ENCODE assay signal across 18 cellular contexts in genomic region chr21:45988366-45989347, GRCh38. TPM values are rescaled to one million over a fixed set of nuclear protein-coding genes. Genes with fewer than 3 reads are reported as not detected.
DNase-seq lines count a peak whose midpoint lies in the region; ATAC-seq and TF ChIP-seq lines count a peak whose summit lies in the region.
"Had no signal": no experiment of that assay in that cellular context is flagged by ENCODE, and none has a peak within 500 bp of the region (broad histone marks: within the 10 kb centered on the region; RNA-seq: fewer than 3 reads in every experiment).

No MANE protein-coding gene starts in this region.

- H3K4me1 ChIP-seq in esophagus muscularis mucosa (peaks cover 17 to 96% (median 93%) of the 10 kb centered on the region in 4 donors), smooth muscle cell (ENCODE audit: low read depth) (peaks cover 5% of the 10 kb centered on the region)
- H3K4me1 ChIP-seq: body of pancreas, neural progenitor cell had no signal

- no peaks in the 10 kb centered on the region for H3K27me3 Mint-ChIP-seq in activated CD4-positive, alpha-beta T cell treated with anti-CD3 and anti-CD28 coated beads for 36 hours
- H3K27me3 Mint-ChIP-seq: T-cell had no signal

- H3K27ac Mint-ChIP-seq in activated CD4-positive, alpha-beta T cell treated with anti-CD3 and anti-CD28 coated beads for 36 hours: no peak overlapping the region
- H3K27ac Mint-ChIP-seq: HFFc6, neural progenitor cell, T-cell had no signal

- intact Hi-C loops in activated CD4-positive, alpha-beta T cell treated with anti-CD3 and anti-CD28 coated beads for 36 hours (cut with DNase I, micrococcal nuclease): no loop called here
- intact Hi-C loops in esophagus muscularis mucosa (cut with DNase I): no loop called here

- H3K4me3 ChIP-seq in AG10803 (ENCODE audit: low read length): peak overlapping the region; percentile 42
- H3K4me3 ChIP-seq in esophagus muscularis mucosa: no peak overlapping the region
- H3K4me3 ChIP-seq in smooth muscle cell: no peak overlapping the region
- H3K4me3 ChIP-seq: body of pancreas, neural progenitor cell had no signal

- H3K36me3 ChIP-seq in esophagus muscularis mucosa (peaks cover 60 to 95% (median 93%) of the 10 kb centered on the region in 4 donors), smooth muscle cell (ENCODE audit: low read depth) (no peaks in the 10 kb centered on the region)
- H3K36me3 ChIP-seq: neural progenitor cell had no signal

- H3K9ac ChIP-seq in smooth muscle cell (ENCODE audit: low read depth): no peak overlapping the region
- H3K9ac ChIP-seq: neural progenitor cell had no signal

- WGBS in esophagus muscularis mucosa: 84% methylated on average over 25 of the region's 36 CpGs
- 90% methylated on average over 22 of the region's 36 CpGs for WGBS in smooth muscle cell (ENCODE audit: low lambda C conversion rate)

- H2AFZ ChIP-seq in smooth muscle cell (ENCODE audit: low read depth): no peak overlapping the region
- H2AFZ ChIP-seq: neural progenitor cell had no signal

- peaks cover 90% of the 10 kb centered on the region for H4K20me1 ChIP-seq in smooth muscle cell (ENCODE audit: low read depth)

- peak; percentile 3 for DNase-seq in activated CD4-positive, alpha-beta T cell treated with anti-CD3 and anti-CD28 coated beads for 36 hours
- no peak for DNase-seq in activated CD4-positive, alpha-beta T cell treated with anti-CD3 and anti-CD28 coated beads for 4 hours
- DNase-seq in AG10803 (ENCODE audit: low read depth): no peak
- DNase-seq in esophagus muscularis mucosa (ENCODE audit: extremely low spot score): no peak
- DNase-seq in smooth muscle cell (lab: John Stamatoyannopoulos, UW; ENCODE audit: unreplicated experiment): no peak
- no peak for DNase-seq in NCI-H2227 (lab: John Stamatoyannopoulos, UW; ENCODE audit: unreplicated experiment)
- DNase-seq: activated gamma-delta T cell, C1 segment of cervical spinal cord, cortex of kidney, HFFc6, NCI-H187, NCI-H510A had no signal

- no peak for TF ChIP-seq EP300 in esophagus muscularis mucosa (IDR thresholded peaks at IDR 0.05)

- no peak for ATAC-seq in activated CD4-positive, alpha-beta T cell treated with anti-CD3 and anti-CD28 coated beads for 36 hours
- ATAC-seq in HG02852 (IDR thresholded peaks at IDR 0.05; ENCODE audit: unreplicated experiment) (no peak), HG03442 (IDR thresholded peaks at IDR 0.05; ENCODE audit: unreplicated experiment) (no peak)
- ATAC-seq: body of pancreas, T-cell had no signal

- H3K27ac ChIP-seq in esophagus muscularis mucosa (replicated peaks in 1 of 4) (peak overlapping the region; percentile 79 to 85 (median 81)), smooth muscle cell (ENCODE audit: low read depth) (peak overlapping the region; percentile 28)
- H3K27ac ChIP-seq: 22Rv1, body of pancreas, neural progenitor cell had no signal

- TF ChIP-seq CTCF in AG10803 (conservative IDR thresholded peaks at IDR 0.05; ENCODE audit: low read length) (no peak), esophagus muscularis mucosa (IDR thresholded peaks at IDR 0.05) (no peak), smooth muscle cell (IDR thresholded peaks at IDR 0.05; ENCODE audit: borderline replicate concordance, insufficient read depth, poor library complexity, severe bottlenecking) (no peak)

- H3K79me2 ChIP-seq in smooth muscle cell (ENCODE audit: low read depth): peaks cover 92% of the 10 kb centered on the region

- no peaks in the 10 kb centered on the region for H3K9me3 ChIP-seq in esophagus muscularis mucosa
- H3K9me3 ChIP-seq in smooth muscle cell (replicated peaks; ENCODE audit: low read depth): no peaks in the 10 kb centered on the region
- H3K9me3 ChIP-seq: body of pancreas had no signal

- H3K27me3 ChIP-seq in esophagus muscularis mucosa (no peaks in the 10 kb centered on the region), smooth muscle cell (ENCODE audit: low read depth) (no peaks in the 10 kb centered on the region)
- H3K27me3 ChIP-seq: body of pancreas, neural progenitor cell had no signal

- H3K4me3 Mint-ChIP-seq in activated CD4-positive, alpha-beta T cell treated with anti-CD3 and anti-CD28 coated beads for 36 hours: no peak overlapping the region
- H3K4me3 Mint-ChIP-seq: HFFc6, neural progenitor cell, T-cell had no signal

- H3K9me3 Mint-ChIP-seq in activated CD4-positive, alpha-beta T cell treated with anti-CD3 and anti-CD28 coated beads for 36 hours (ENCODE audit: low read depth): no peaks in the 10 kb centered on the region
- H3K9me3 Mint-ChIP-seq: HFFc6, neural progenitor cell, T-cell had no signal

- TF ChIP-seq POLR2A in esophagus muscularis mucosa (IDR thresholded peaks at IDR 0.05; ENCODE audit: low read depth): no peak

- peaks cover 38% of the 10 kb centered on the region for H3F3A ChIP-seq in smooth muscle cell (ENCODE audit: low read depth)

- peaks cover 1% of the 10 kb centered on the region for H3K36me3 Mint-ChIP-seq in activated CD4-positive, alpha-beta T cell treated with anti-CD3 and anti-CD28 coated beads for 36 hours (ENCODE audit: low read depth)
- H3K36me3 Mint-ChIP-seq: T-cell had no signal

- POLR2A ChIA-PET in activated CD4-positive, alpha-beta T cell treated with anti-CD3 and anti-CD28 coated beads for 36 hours (lab: Charles Lee): no interaction called here

- H3K4me1 Mint-ChIP-seq in activated CD4-positive, alpha-beta T cell treated with anti-CD3 and anti-CD28 coated beads for 36 hours: no peaks in the 10 kb centered on the region
- H3K4me1 Mint-ChIP-seq: neural progenitor cell had no signal

- no peak overlapping the region for H3K4me2 ChIP-seq in smooth muscle cell
- H3K4me2 ChIP-seq: neural progenitor cell had no signal

- CTCF ChIA-PET in activated CD4-positive, alpha-beta T cell treated with anti-CD3 and anti-CD28 coated beads for 36 hours (lab: Charles Lee): no interaction called here

RNA-seq across cellular contexts. Expression of gene COL6A1, which starts 7.1 kb away (rescaled TPM):
- under 1 TPM; 0.57 to 0.69 TPM for total RNA-seq in activated CD4-positive, alpha-beta T cell treated with anti-CD3 and anti-CD28 coated beads for 36 hours
- total RNA-seq in esophagus muscularis mucosa (1,000 to 10,000 TPM in 2 of 4 donors, 100 to 1,000 TPM in 2; 646 to 1,432 (median 1,078) TPM), smooth muscle cell (1,267 and 1,292 TPM in 2 replicates)
- 2,075 and 2,827 TPM in 2 replicates for polyA plus RNA-seq in smooth muscle cell

Comparison
In these comparisons a context has a peak if more than half of its experiments do, and no peak if none do; other contexts are left out.
1. RNA of gene COL6A1, which starts 7.1 kb away (total RNA-seq): 646 to 1,432 TPM in esophagus muscularis mucosa and 1,267 to 1,292 TPM in smooth muscle cell; 0.57 to 0.69 TPM in activated CD4-positive, alpha-beta T cell treated with anti-CD3 and anti-CD28 coated beads for 36 hours; every median in the first group is over 100 times any median in the second.